17 cellular contexts compared by ENCODE assay signal in the genomic region with DNA sequence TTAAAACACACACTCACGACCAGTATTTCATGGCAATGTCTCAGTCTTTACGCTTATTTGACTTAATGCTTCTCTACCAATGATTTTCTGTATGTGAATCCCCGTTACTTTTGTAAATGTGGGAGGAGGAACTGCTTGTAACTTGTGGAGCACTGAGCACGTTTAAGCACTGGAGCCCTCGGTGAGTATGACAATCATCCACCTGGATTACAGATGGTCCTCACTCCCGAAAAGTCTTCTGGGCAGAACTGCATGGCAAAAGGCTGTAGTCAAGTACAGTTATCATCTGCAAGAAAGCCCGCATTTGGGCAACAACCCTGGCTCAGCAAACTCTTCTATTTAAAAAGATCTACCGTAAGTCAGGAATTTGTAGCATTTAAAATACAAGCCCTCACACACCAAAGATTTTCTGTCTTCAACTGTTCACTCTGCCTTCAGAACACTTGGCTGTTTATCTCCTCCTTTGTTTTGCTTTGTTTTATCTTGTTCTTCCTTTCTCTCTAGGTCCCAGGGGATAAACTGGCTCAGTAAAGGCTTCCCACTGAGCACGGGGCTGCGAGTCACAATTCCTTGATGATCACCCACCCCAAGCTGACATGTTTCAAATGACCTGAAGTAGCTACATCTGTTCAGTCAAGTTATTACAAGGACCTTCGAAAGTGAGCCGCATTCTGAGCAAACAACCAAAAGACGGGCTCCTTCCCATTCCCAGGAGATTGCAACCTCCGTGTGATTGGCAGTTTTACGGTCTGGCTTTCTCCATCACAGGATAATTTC.
A peak's percentile ranks its signal among the peaks of the same experiment; 100 is the strongest.
DNase-seq lines count a peak whose midpoint lies in the region; ATAC-seq and TF ChIP-seq lines count a peak whose summit lies in the region.
"Had no signal": no experiment of that assay in that cellular context is flagged by ENCODE, and none has a peak within 500 bp of the region (broad histone marks: within the 10 kb centered on the region; RNA-seq: fewer than 3 reads in every experiment).

No MANE protein-coding gene starts in this region.

- TF ChIP-seq CTCF in glutamatergic neuron (IDR thresholded peaks at IDR 0.05; ENCODE audit: partially characterized antibody, unreplicated experiment) (no peak), Caco-2 (IDR thresholded peaks at IDR 0.05; ENCODE audit: insufficient read depth in 1 of 2, low read depth in 1 of 2, low read length in 1 of 2, severe bottlenecking in 1 of 2, unreplicated experiment in 1 of 2) (no peak), psoas muscle (IDR thresholded peaks at IDR 0.05) (no peak)

- ATAC-seq in psoas muscle: no peak
- ATAC-seq: activated CD4-positive, CD25-positive, alpha-beta regulatory T cell treated with anti-CD3 and anti-CD28 coated beads, Interleukin-2, amount 50 U/mL, for 24 hours; activated naive CD4-positive, alpha-beta T cell treated with anti-CD3 and anti-CD28 coated beads, Interleukin-2, amount 50 U/mL, for 72 hours; pancreas had no signal

- peaks cover 4% of the 10 kb centered on the region for H3K9me3 Mint-ChIP-seq in glutamatergic neuron (ENCODE audit: unreplicated experiment)
- H3K9me3 Mint-ChIP-seq in Caco-2 (ENCODE audit: unreplicated experiment): peaks cover 15% of the 10 kb centered on the region

- H3K9me3 ChIP-seq in HAP-1 (no peaks in the 10 kb centered on the region), Caco-2 (no peaks in the 10 kb centered on the region), psoas muscle (no peaks in the 10 kb centered on the region)
- H3K9me3 ChIP-seq: pancreas, sigmoid colon had no signal

- CTCF ChIA-PET in Caco-2 (lab: Charles Lee): no interaction called here

- no peak overlapping the region for H3K27ac ChIP-seq in psoas muscle
- H3K27ac ChIP-seq: pancreas, sigmoid colon had no signal

- H3K27me3 Mint-ChIP-seq in glutamatergic neuron (ENCODE audit: unreplicated experiment) (peaks cover 3% of the 10 kb centered on the region), Caco-2 (ENCODE audit: insufficient read depth, unreplicated experiment) (peaks cover 14% of the 10 kb centered on the region)

- H3K4me1 Mint-ChIP-seq in glutamatergic neuron (ENCODE audit: low read depth, unreplicated experiment): peaks cover 17% of the 10 kb centered on the region
- peaks cover 14% of the 10 kb centered on the region for H3K4me1 Mint-ChIP-seq in Caco-2 (ENCODE audit: low read depth, unreplicated experiment)

- H3K36me3 Mint-ChIP-seq in glutamatergic neuron (ENCODE audit: unreplicated experiment) (no peaks in the 10 kb centered on the region), Caco-2 (ENCODE audit: insufficient read depth, unreplicated experiment) (no peaks in the 10 kb centered on the region)
- H3K36me3 Mint-ChIP-seq: activated naive CD4-positive, alpha-beta T cell treated with anti-CD3 and anti-CD28 coated beads, Interleukin-2, amount 50 U/mL, for 72 hours had no signal

- BruUV-seq in Caco-2 (replicated peaks; lab: Mats Ljungman, UMichigan): no TSS peak

- H3K4me1 ChIP-seq in HAP-1 (peaks cover 19% of the 10 kb centered on the region), Caco-2 (no peaks in the 10 kb centered on the region), psoas muscle (no peaks in the 10 kb centered on the region)
- H3K4me1 ChIP-seq: pancreas, sigmoid colon had no signal

- peak; percentile 63 to 74 for DNase-seq in HAP-1 (ENCODE audit: low spot score in 2 of 2)
- DNase-seq in NCI-H446 treated with DMSO at 0.1 percent for 48 hours (lab: John Stamatoyannopoulos, UW): peak; percentile 25
- DNase-seq in glutamatergic neuron: peak; percentile 19
- DNase-seq in Caco-2: no peak
- DNase-seq in psoas muscle: no peak
- DNase-seq in NAMALWA (ENCODE audit: low spot score): no peak
- DNase-seq in AG08396 (ENCODE audit: low spot score): no peak
- DNase-seq: activated T-cell treated with anti-CD3 and anti-CD28 coated beads, Interleukin-2, amount 50 U/mL, for 48 hours; GF-D8; KBM-7; NCI-H2107; pancreas; sigmoid colon; stimulated activated naive CD4-positive, alpha-beta T cell; T1000 had no signal

- H3K4me3 ChIP-seq in HAP-1 (no peak overlapping the region), Caco-2 (ENCODE audit: low read depth, low read length) (no peak overlapping the region), psoas muscle (no peak overlapping the region)
- H3K4me3 ChIP-seq: pancreas, sigmoid colon had no signal

- H3K36me3 ChIP-seq in HAP-1 (replicated peaks): no peaks in the 10 kb centered on the region
- H3K36me3 ChIP-seq in Caco-2 (ENCODE audit: control insufficient read depth, insufficient read depth, low read length): no peaks in the 10 kb centered on the region
- no peaks in the 10 kb centered on the region for H3K36me3 ChIP-seq in psoas muscle (ENCODE audit: insufficient read depth in 1 of 2, low read depth in 1 of 2)
- H3K36me3 ChIP-seq: pancreas, sigmoid colon had no signal

- POLR2A ChIA-PET in Caco-2 (lab: Charles Lee): no interaction called here

- intact Hi-C loops in Caco-2 (cut with micrococcal nuclease; ENCODE audit: unreplicated experiment) (no loop called here), psoas muscle (cut with DNase I) (no loop called here)

- 26 to 31% (median 29%) methylated on average over 15 of the region's 15 CpGs for WGBS in psoas muscle, 3 donors

- peak overlapping the region; percentile 15 for H3K27ac Mint-ChIP-seq in glutamatergic neuron (ENCODE audit: unreplicated experiment)
- H3K27ac Mint-ChIP-seq in Caco-2 (ENCODE audit: unreplicated experiment): no peak overlapping the region
- H3K27ac Mint-ChIP-seq: activated naive CD4-positive, alpha-beta T cell treated with anti-CD3 and anti-CD28 coated beads, Interleukin-2, amount 50 U/mL, for 72 hours had no signal

- H3K27me3 ChIP-seq in HAP-1 (ENCODE audit: low read depth) (no peaks in the 10 kb centered on the region), Caco-2 (replicated peaks; ENCODE audit: control insufficient read depth, insufficient read depth, low read length) (no peaks in the 10 kb centered on the region), psoas muscle (ENCODE audit: insufficient read depth in 3 of 3, low read length in 2 of 3) (no peaks in the 10 kb centered on the region)
- H3K27me3 ChIP-seq: pancreas had no signal

- in situ Hi-C loops in HAP-1 (cut with MboI; ENCODE audit: low sequenced_read_pairs): no loop called here

- H3K4me3 Mint-ChIP-seq in glutamatergic neuron (ENCODE audit: unreplicated experiment) (peak overlapping the region; percentile 59), Caco-2 (ENCODE audit: unreplicated experiment) (no peak overlapping the region)

Comparison
In these comparisons a context has a peak if more than half of its experiments do, and no peak if none do; other contexts are left out.
1. DNase-seq: peak in HAP-1 (2 of 2), NCI-H446 treated with DMSO at 0.1 percent for 48 hours (single experiment) and glutamatergic neuron (single experiment); none in Caco-2 (0 of 2), psoas muscle (0 of 2), NAMALWA (single experiment) and AG08396 (single experiment).